In the genomic region with DNA sequence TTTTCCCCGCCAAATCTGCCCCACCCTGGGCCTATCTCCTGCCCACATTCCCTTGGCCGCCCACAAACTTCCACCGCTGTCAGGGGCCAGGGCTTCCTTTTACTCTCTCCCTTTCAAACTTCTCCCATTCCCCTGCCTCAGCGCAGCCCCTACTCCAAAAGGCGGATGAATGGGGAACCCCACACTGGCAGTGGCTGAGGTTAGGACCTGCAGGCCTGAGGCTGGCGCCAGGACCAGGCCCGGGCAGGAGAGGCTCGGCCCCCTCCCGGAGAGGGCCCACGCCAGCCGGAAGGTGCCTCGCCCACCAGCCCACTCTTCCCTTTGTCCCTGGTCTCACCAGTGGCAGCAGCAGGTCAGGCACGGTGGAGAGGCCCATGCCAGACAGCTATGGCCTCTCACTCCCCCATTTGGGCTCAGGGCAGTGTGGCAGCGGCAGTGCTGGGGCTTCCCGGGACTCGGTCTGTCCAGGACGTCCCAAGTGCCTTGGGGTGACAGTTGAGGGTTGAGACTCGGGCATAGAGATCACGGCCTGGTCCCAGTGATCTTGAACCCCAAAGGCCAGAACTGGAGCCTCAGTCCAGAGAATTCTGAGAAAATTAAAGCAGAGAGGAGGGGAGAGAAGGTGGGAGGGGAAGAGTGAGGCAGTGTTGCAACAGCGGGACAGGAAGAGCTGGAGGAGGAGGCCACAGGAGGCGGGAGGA, we compare ENCODE assay signal across 8 cellular contexts. TPM values are rescaled to one million over a fixed set of nuclear protein-coding genes. Genes with fewer than 3 reads are reported as not detected.
DNase-seq lines count a peak whose midpoint lies in the region; ATAC-seq and TF ChIP-seq lines count a peak whose summit lies in the region.

A gene (minus strand): TSS at position 638 of the 701 bp plus-strand sequence. CDS start 262 bp downstream, at position 376.

- peak within 1 kb of the TSS; percentile 95 to 97 for H3K27ac ChIP-seq in uterus

- H3K27me3 Mint-ChIP-seq in nephron progenitor cell (ENCODE audit: low read depth, poor library complexity): peaks cover under 1% of the 10 kb centered on the region

- H3K9me3 ChIP-seq in uterus: no peaks in the 10 kb centered on the region

- no peaks in the 10 kb centered on the region for H3K9me3 Mint-ChIP-seq in nephron progenitor cell

- intact Hi-C loops in uterus (cut with DNase I; ENCODE audit: low total_unique reads): loop anchor here (2.0 kb wide), 1 partner anchor 45 kb away; no protein-coding TSS in a partner anchor

- no peaks in the 10 kb centered on the region for H3K36me3 Mint-ChIP-seq in nephron progenitor cell (ENCODE audit: low read depth)

- TF ChIP-seq POLR2A in GM15510 (IDR thresholded peaks at IDR 0.05; ENCODE audit: borderline replicate concordance, extremely low read depth, insufficient read length) (peak; percentile 28), uterus (IDR thresholded peaks at IDR 0.05) (peak; percentile 62 to 69)

- H3K4me3 Mint-ChIP-seq in nephron progenitor cell: no peak within 1 kb of the TSS

- TF ChIP-seq CTCF in foreskin fibroblast (IDR thresholded peaks at IDR 0.05; ENCODE audit: low read depth, low read length) (no peak), nephron progenitor cell (IDR thresholded peaks at IDR 0.05) (no peak), uterus (IDR thresholded peaks at IDR 0.05) (peak in 1 of 4 experiments; percentile 16)

- peak within 1 kb of the TSS; percentile 95 for H3K27ac Mint-ChIP-seq in nephron progenitor cell

- H3K27me3 ChIP-seq in uterus: no peaks in the 10 kb centered on the region

- DNase-seq in NCI-H82 treated with DMSO at 0.1 percent for 48 hours (lab: John Stamatoyannopoulos, UW; ENCODE audit: unreplicated experiment) (peak; percentile 18), foreskin fibroblast (peak; percentile 78 to 94), nephron progenitor cell (no peak), uterus (peak; percentile 76 to 89), GM19240 (ENCODE audit: insufficient read length, low spot score) (no peak)
- DNase-seq in activated T-helper 9 cell treated with anti-CD3 and anti-CD28 coated beads, Interleukin-2, amount 50 U/mL, for 16 hours (ENCODE audit: low read depth): peak; percentile 28

- peaks cover 50% of the 10 kb centered on the region for H3K4me1 Mint-ChIP-seq in nephron progenitor cell

- peaks cover 14 to 28% of the 10 kb centered on the region in 2 donors for H3K4me1 ChIP-seq in uterus

- peak within 1 kb of the TSS; percentile 97 to 98 for H3K4me3 ChIP-seq in foreskin fibroblast (ENCODE audit: low read depth in 1 of 2, low read length in 2 of 2)
- peak within 1 kb of the TSS; percentile 60 to 86 for H3K4me3 ChIP-seq in uterus

- no peak for ATAC-seq in HG02970 (IDR thresholded peaks at IDR 0.05; ENCODE audit: low FRiP score, unreplicated experiment)

- no peaks in the 10 kb centered on the region for H3K36me3 ChIP-seq in uterus

RNA-seq across cellular contexts. Expression of the gene that starts here (rescaled TPM):
- total RNA-seq in uterus: 100 to 1,000 TPM in 3 of 4 donors, 10 to 100 TPM in 1; 71.8 to 297 (median 174) TPM

Comparison
In these comparisons a context has a peak if more than half of its experiments do, and no peak if none do; other contexts are left out.
1. DNase-seq: peak in NCI-H82 treated with DMSO at 0.1 percent for 48 hours (single experiment), activated T-helper 9 cell treated with anti-CD3 and anti-CD28 coated beads, Interleukin-2, amount 50 U/mL, for 16 hours (single experiment), foreskin fibroblast (2 of 2) and uterus (2 of 2); none in nephron progenitor cell (single experiment) and GM19240 (single experiment).